Comparison of ENCODE assay signal across 12 cellular contexts in genomic region chr2:60533114-60534033, GRCh38. TPM values are rescaled to one million over a fixed set of nuclear protein-coding genes. Genes with fewer than 3 reads are reported as not detected.
DNase-seq lines count a peak whose midpoint lies in the region; ATAC-seq and TF ChIP-seq lines count a peak whose summit lies in the region.
"Had no signal": no experiment of that assay in that cellular context is flagged by ENCODE, and none has a peak within 500 bp of the region (broad histone marks: within the 10 kb centered on the region; RNA-seq: fewer than 3 reads in every experiment).

No MANE protein-coding gene starts in this region.

- DNase-seq in MCF 10A (ENCODE audit: unreplicated experiment) (peak; percentile 40), breast epithelium (ENCODE audit: low spot score in 2 of 2) (no peak), foreskin keratinocyte (peak in 1 of 2 donors; percentile 58), type B pancreatic cell (ENCODE audit: extremely low spot score, unreplicated experiment) (no peak), NCI-H345 treated with DMSO at 0.1 percent for 48 hours (lab: John Stamatoyannopoulos, UW; ENCODE audit: unreplicated experiment) (no peak), dermis blood vessel endothelial cell (no peak)
- DNase-seq: MG63, OCI-M1 had no signal

- H3K36me3 ChIP-seq in breast epithelium: no peaks in the 10 kb centered on the region
- H3K36me3 ChIP-seq: MG63 had no signal

- no TSS peak for BruUV-seq in MCF 10A (replicated peaks; lab: Mats Ljungman, UMichigan)

- no peaks in the 10 kb centered on the region for H3K4me1 ChIP-seq in breast epithelium
- peaks cover 86% of the 10 kb centered on the region for H3K4me1 ChIP-seq in foreskin keratinocyte

- no peaks in the 10 kb centered on the region for H3K27me3 Mint-ChIP-seq in MCF 10A (ENCODE audit: insufficient read depth, unreplicated experiment)
- H3K27me3 Mint-ChIP-seq in type B pancreatic cell: no peaks in the 10 kb centered on the region

- TF ChIP-seq CTCF in MCF 10A (IDR thresholded peaks at IDR 0.05; ENCODE audit: unreplicated experiment): no peak
- no peak for TF ChIP-seq CTCF in breast epithelium (IDR thresholded peaks at IDR 0.05)
- TF ChIP-seq CTCF in foreskin keratinocyte (conservative IDR thresholded peaks at IDR 0.05): no peak
- no peak for TF ChIP-seq CTCF in type B pancreatic cell (conservative IDR thresholded peaks at IDR 0.05)

- CTCF ChIA-PET in MCF 10A (lab: Yijun Ruan, JAX): no interaction called here

- H3K9me3 Mint-ChIP-seq in MCF 10A (ENCODE audit: unreplicated experiment) (no peaks in the 10 kb centered on the region), type B pancreatic cell (no peaks in the 10 kb centered on the region)
- H3K9me3 Mint-ChIP-seq: activated naive CD4-positive, alpha-beta T cell treated with anti-CD3 and anti-CD28 coated beads, Interleukin-2, amount 50 U/mL, for 24 hours had no signal

- POLR2A ChIA-PET in MCF 10A (lab: Yijun Ruan, JAX): interaction anchor here (1.1 to 1.9 kb wide), 3 partner anchors 12 to 879 kb away, joined by 3 to 4 read pairs (median 3); no protein-coding TSS in a partner anchor

- ATAC-seq in SK-N-SH treated with all-trans-retinoic acid at 6 μM for 48 hours: peak; percentile 52
- ATAC-seq in foreskin keratinocyte: no peak
- ATAC-seq in HG02973 (IDR thresholded peaks at IDR 0.05; ENCODE audit: unreplicated experiment): no peak

- TF ChIP-seq POLR2A in breast epithelium (IDR thresholded peaks at IDR 0.05): no peak

- intact Hi-C loops in MCF 10A (cut with micrococcal nuclease): no loop called here
- intact Hi-C loops in breast epithelium (cut with DNase I; ENCODE audit: low total_unique reads): no loop called here

- H3K27ac Mint-ChIP-seq in MCF 10A (ENCODE audit: low read depth, unreplicated experiment): no peak overlapping the region
- peak overlapping the region; percentile 62 for H3K27ac Mint-ChIP-seq in type B pancreatic cell
- H3K27ac Mint-ChIP-seq: activated naive CD4-positive, alpha-beta T cell treated with anti-CD3 and anti-CD28 coated beads, Interleukin-2, amount 50 U/mL, for 24 hours had no signal

- H3K27me3 ChIP-seq in breast epithelium (no peaks in the 10 kb centered on the region), foreskin keratinocyte (no peaks in the 10 kb centered on the region)

- H3K36me3 Mint-ChIP-seq in MCF 10A (ENCODE audit: insufficient read depth, unreplicated experiment) (peaks cover 18% of the 10 kb centered on the region), type B pancreatic cell (peaks cover 14% of the 10 kb centered on the region)
- H3K36me3 Mint-ChIP-seq: activated naive CD4-positive, alpha-beta T cell treated with anti-CD3 and anti-CD28 coated beads, Interleukin-2, amount 50 U/mL, for 24 hours had no signal

- H3K4me3 ChIP-seq in breast epithelium: no peak overlapping the region
- H3K4me3 ChIP-seq: lung, MG63 had no signal

- H3K4me3 Mint-ChIP-seq in MCF 10A (ENCODE audit: unreplicated experiment) (no peak overlapping the region), type B pancreatic cell (peak overlapping the region; percentile 47)
- H3K4me3 Mint-ChIP-seq: activated naive CD4-positive, alpha-beta T cell treated with anti-CD3 and anti-CD28 coated beads, Interleukin-2, amount 50 U/mL, for 24 hours had no signal

- H3K4me1 Mint-ChIP-seq in MCF 10A (ENCODE audit: insufficient read depth, unreplicated experiment): peaks cover 28% of the 10 kb centered on the region
- peaks cover 84% of the 10 kb centered on the region for H3K4me1 Mint-ChIP-seq in type B pancreatic cell (ENCODE audit: unreplicated experiment)
- H3K4me1 Mint-ChIP-seq: activated naive CD4-positive, alpha-beta T cell treated with anti-CD3 and anti-CD28 coated beads, Interleukin-2, amount 50 U/mL, for 24 hours had no signal

- H3K27ac ChIP-seq in breast epithelium: no peak overlapping the region
- peak overlapping the region; percentile 19 for H3K27ac ChIP-seq in foreskin keratinocyte

- H3K9me3 ChIP-seq in breast epithelium: no peaks in the 10 kb centered on the region
- H3K9me3 ChIP-seq: MG63 had no signal

TF ChIP-seq in SK-N-SH treated with all-trans-retinoic acid at 6 μM for 48 hours, 23 proteins besides CTCF, POLR2A, EP300 and RAD21:
- TF ChIP-seq ZFP30 (CRISPR knock-in tag; IDR thresholded peaks at IDR 0.05): no peak
- no peak for TF ChIP-seq PATZ1 (CRISPR knock-in tag; IDR thresholded peaks at IDR 0.05; ENCODE audit: borderline replicate concordance)
- TF ChIP-seq TOX (CRISPR knock-in tag; IDR thresholded peaks at IDR 0.05; ENCODE audit: borderline replicate concordance): no peak
- TF ChIP-seq SNAI2 (CRISPR knock-in tag; IDR thresholded peaks at IDR 0.05): no peak
- no peak for TF ChIP-seq TSHZ2 (CRISPR knock-in tag; IDR thresholded peaks at IDR 0.05)
- TF ChIP-seq ISL1 (CRISPR knock-in tag; IDR thresholded peaks at IDR 0.05): no peak
- TF ChIP-seq GLIS3 (CRISPR knock-in tag; IDR thresholded peaks at IDR 0.05): no peak

RNA-seq across cellular contexts. Expression of gene BCL11A, which starts 20.1 kb away (rescaled TPM):
- 4.3 and 5.3 TPM in 2 replicates for total RNA-seq in MCF 10A (2022)
- total RNA-seq in breast epithelium: 10 to 100 TPM in 1 of 3 donors, 1 to 10 TPM in 1, under 1 TPM in 1; 0.64 to 13.5 (median 6.2) TPM
- total RNA-seq in foreskin keratinocyte: 7.1 and 7.2 TPM in 2 replicates
- polyA plus RNA-seq in foreskin keratinocyte: 5.3 and 6.9 TPM in 2 replicates
- 47.9 and 53.1 TPM in 2 replicates for total RNA-seq in type B pancreatic cell (ENCODE audit: low replicate concordance)
- under 0.01 and 0.23 TPM in 2 replicates for total RNA-seq in dermis blood vessel endothelial cell
